Comparison of ENCODE assay signal across 23 cellular contexts in genomic region chr17:81693491-81694360, GRCh38. TPM values are rescaled to one million over a fixed set of nuclear protein-coding genes. Genes with fewer than 3 reads are reported as not detected.
A peak's percentile ranks its signal among the peaks of the same experiment; 100 is the strongest.
DNase-seq lines count a peak whose midpoint lies in the region; ATAC-seq, FAIRE-seq and TF ChIP-seq lines count a peak whose summit lies in the region.
"Had no signal": no experiment of that assay in that cellular context is flagged by ENCODE, and none has a peak within 500 bp of the region (broad histone marks: within the 10 kb centered on the region; RNA-seq: fewer than 3 reads in every experiment).

No MANE protein-coding gene starts in this region.

- H2BK20ac ChIP-seq in H1 (ENCODE audit: low read length) = no peak overlapping the region

- no peak overlapping the region for H2BK5ac ChIP-seq in H1 (ENCODE audit: low read depth, low read length)

- peak; percentile 14 for TF ChIP-seq CTCF in GM13977 (IDR thresholded peaks at IDR 0.05; ENCODE audit: extremely low read depth, insufficient read depth, missing control alignments)
- TF ChIP-seq CTCF in OCI-LY7 (conservative IDR thresholded peaks at IDR 0.05; ENCODE audit: low read length) = peak; percentile 70
- peak; percentile 55 to 88 (median 59) for TF ChIP-seq CTCF in H1 (IDR thresholded peaks at IDR 0.05; ENCODE audit: control extremely low read depth in 1 of 3, insufficient read depth in 1 of 3, low read depth in 1 of 3, low read length in 3 of 3)
- no peak for TF ChIP-seq CTCF in lower lobe of right lung (IDR thresholded peaks at IDR 0.05)
- no peak for TF ChIP-seq CTCF in omental fat pad (IDR thresholded peaks at IDR 0.05)

- no peaks in the 10 kb centered on the region for H3K23me2 ChIP-seq in H1 (ENCODE audit: low read depth, low read length)

- H3K27me3 ChIP-seq in H1 (replicated peaks in 1 of 4; ENCODE audit: control insufficient read depth in 3 of 4, extremely low read depth in 1 of 4, insufficient read depth in 3 of 4, low read length in 3 of 4) = no peaks in the 10 kb centered on the region
- no peaks in the 10 kb centered on the region for H3K27me3 ChIP-seq in lower lobe of right lung (ENCODE audit: low read depth)
- H3K27me3 ChIP-seq in right cardiac atrium (ENCODE audit: control insufficient read depth, insufficient read depth) = no peaks in the 10 kb centered on the region
- H3K27me3 ChIP-seq: breast epithelium, hepatocyte had no signal

- H3K79me2 ChIP-seq in OCI-LY7 (ENCODE audit: insufficient read depth, low read depth, low read length) (0 out of 2 replicates have a peak, but pooled peaks cover 6% of the 10 kb centered on the region), H1 (ENCODE audit: control insufficient read depth in 1 of 2, insufficient read depth in 2 of 2, low read length in 2 of 2) (no peaks in the 10 kb centered on the region)

- H4K20me1 ChIP-seq in OCI-LY7 (ENCODE audit: insufficient read depth, low read length) (no peaks in the 10 kb centered on the region), H1 (replicated peaks in 1 of 2; ENCODE audit: control insufficient read depth in 1 of 2, insufficient read depth in 2 of 2, low read length in 2 of 2) (peaks cover 3 to 14% of the 10 kb centered on the region in 2 experiments)

- no peak for FAIRE-seq in H1 (lab: Jason Lieb, UNC)
- FAIRE-seq: endothelial cell of umbilical vein, keratinocyte had no signal

- DNase-seq in D341Med (ENCODE audit: low spot score) = peak; percentile 75
- DNase-seq in GM13977 (ENCODE audit: low spot score) = no peak
- no peak for DNase-seq in OCI-LY7 (ENCODE audit: low spot score)
- DNase-seq in H1 (ENCODE audit: low read depth in 1 of 2, low spot score in 2 of 2) = peak in 1 of 2 experiments; percentile 67
- no peak for DNase-seq in lower lobe of right lung
- no peak for DNase-seq in omental fat pad (ENCODE audit: low spot score)
- no peak for DNase-seq in right cardiac atrium
- DNase-seq: activated gamma-delta T cell treated with Interleukin-2 at 50 U/mL for 16 hours; activated T-cell treated with anti-CD3 and anti-CD28 coated beads for 4 hours; dermis blood vessel endothelial cell; EL; mammary epithelial cell; NCI-H1105 treated with DMSO at 0.1 percent for 48 hours; NCI-H524 treated with DMSO at 0.1 percent for 48 hours; nucleus accumbens; retina; SHP77 treated with DMSO at 0.1 percent for 48 hours; stimulated activated CD4-positive, alpha-beta T cell treated with anti-CD3 and anti-CD28 coated beads, Interleukin-12 subunit alpha, Interleukin-12 subunit beta, amount 100 ng/mL, for 4 hours had no signal

- ATAC-seq in HG03108 (IDR thresholded peaks at IDR 0.05; ENCODE audit: unreplicated experiment) (no peak), lower lobe of right lung (no peak), omental fat pad (ENCODE audit: low FRiP score) (no peak), right cardiac atrium (no peak)

- intact Hi-C loops in OCI-LY7 (cut with micrococcal nuclease; ENCODE audit: unreplicated experiment) = no loop called here
- intact Hi-C loops in lower lobe of right lung (cut with DNase I) = no loop called here
- intact Hi-C loops in right cardiac atrium (cut with DNase I) = no loop called here

- no peak overlapping the region for H2BK15ac ChIP-seq in H1 (ENCODE audit: low read length)

- no peak overlapping the region for H4K5ac ChIP-seq in H1 (ENCODE audit: insufficient read length, low read depth, low read length)

- H3K36me3 ChIP-seq in OCI-LY7 (ENCODE audit: insufficient read depth, low read length) (peaks cover 98% of the 10 kb centered on the region), H1 (ENCODE audit: control insufficient read depth in 2 of 4, insufficient read depth in 4 of 4, low read length in 3 of 4) (peaks cover 2 to 56% (median 32%) of the 10 kb centered on the region in 4 experiments; a peak in 6 of 8 replicates), lower lobe of right lung (peaks cover 100% of the 10 kb centered on the region)

- H3K9me2 ChIP-seq in OCI-LY7 (ENCODE audit: insufficient read depth, low read length) = no peaks in the 10 kb centered on the region

- no peak for TF ChIP-seq POLR2A in H1 (IDR thresholded peaks at IDR 0.05; ENCODE audit: control extremely low read depth in 1 of 2, low read depth in 2 of 2, low read length in 2 of 2)

- no peak for TF ChIP-seq EP300 in H1 (IDR thresholded peaks at IDR 0.05; ENCODE audit: borderline replicate concordance in 1 of 2, low read depth in 2 of 2, low read length in 2 of 2)

- H3K4me1 ChIP-seq in OCI-LY7 (ENCODE audit: insufficient read depth, low read length, poor library complexity, severe bottlenecking) = no peaks in the 10 kb centered on the region
- no peaks in the 10 kb centered on the region for H3K4me1 ChIP-seq in H1 (replicated peaks in 1 of 4; ENCODE audit: control insufficient read depth in 3 of 4, insufficient read depth in 4 of 4, low read length in 3 of 4)
- H3K4me1 ChIP-seq in lower lobe of right lung = no peaks in the 10 kb centered on the region
- H3K4me1 ChIP-seq in right cardiac atrium (ENCODE audit: control insufficient read depth, insufficient read depth, low read length) = peaks cover 2% of the 10 kb centered on the region
- H3K4me1 ChIP-seq: breast epithelium had no signal

- no peak overlapping the region for H3K9ac ChIP-seq in H1 (replicated peaks in 1 of 4; ENCODE audit: extremely low read depth in 1 of 4, low read depth in 3 of 4, low read length in 3 of 4)

- H3K4me2 ChIP-seq in OCI-LY7 (ENCODE audit: low read length) (no peak overlapping the region), H1 (ENCODE audit: insufficient read depth in 1 of 2, low read depth in 2 of 2, low read length in 2 of 2) (no peak overlapping the region)
- H3K4me2 ChIP-seq: hepatocyte had no signal

- peaks cover 2% of the 10 kb centered on the region; the same call in 1 of the 2 replicates for H3K79me1 ChIP-seq in H1 (ENCODE audit: low read depth, low read length)

- no peak overlapping the region for H3K56ac ChIP-seq in H1 (replicated peaks; ENCODE audit: insufficient read length, low read depth, low read length)

- no peak overlapping the region for H3K4ac ChIP-seq in H1 (replicated peaks; ENCODE audit: insufficient read length, low read depth, low read length)

- TF ChIP-seq RAD21 in H1 (IDR thresholded peaks at IDR 0.05 in 1 of 2, conservative IDR thresholded peaks at IDR 0.05 in 1 of 2; ENCODE audit: low read depth in 2 of 2, low read length in 2 of 2) = peak; percentile 42 to 62; a peak in 3 of 4 replicates

- 91% methylated on average over 33 of the region's 40 CpGs; no CpG with 5 or more reads in 1 of the 2 experiments for WGBS in H1 (ENCODE audit: extremely low coverage in 1 of 2, insufficient coverage in 1 of 2, insufficient read length in 1 of 2, insufficient replicate concordance in 2 of 2, low coverage in 1 of 2, low lambda C conversion rate in 2 of 2, missing lambda C conversion rate in 1 of 2), 2 experiments
- 86% methylated on average over 40 of the region's 40 CpGs for WGBS in right cardiac atrium

- POLR2A ChIA-PET in OCI-LY7 (lab: Charles Lee) (no interaction called here), H1 (lab: Charles Lee; ENCODE audit: partially characterized antibody) (interaction anchor here (1.0 to 28.4 kb wide), 4 partner anchors 11 to 23 kb away, joined by 3 to 436 read pairs (median 52); partner anchors contain the start of genes ARL16, HGS, MRPL12 and SLC25A10)

- H4K8ac ChIP-seq in H1 (ENCODE audit: extremely low read depth, insufficient read depth, low read length) = no peak overlapping the region

- no peak overlapping the region for H4K91ac ChIP-seq in H1 (replicated peaks; ENCODE audit: insufficient read length, low read length)

- CTCF ChIA-PET in OCI-LY7 (lab: Charles Lee; ENCODE audit: unreplicated experiment) = no interaction called here
- CTCF ChIA-PET in H1 (lab: Charles Lee; ENCODE audit: partially characterized antibody) = interaction anchor here (0.6 to 1.8 kb wide), 7 partner anchors 9 to 422 kb away, joined by 3 to 20 read pairs (median 7); partner anchors contain the start of genes ARL16, HGS and MRPL12

- no peak overlapping the region for H2BK120ac ChIP-seq in H1 (replicated peaks; ENCODE audit: low read depth, low read length)

- no peak overlapping the region for H2BK12ac ChIP-seq in H1 (ENCODE audit: low read depth, low read length)

- no peak overlapping the region for H3K4me3 ChIP-seq in OCI-LY7 (ENCODE audit: low read depth, low read length, poor library complexity, severe bottlenecking)
- no peak overlapping the region for H3K4me3 ChIP-seq in H1 (ENCODE audit: extremely low read depth in 1 of 4, insufficient read depth in 2 of 4, low read depth in 3 of 4, low read length in 4 of 4)
- no peak overlapping the region for H3K4me3 ChIP-seq in lower lobe of right lung
- H3K4me3 ChIP-seq in right cardiac atrium (ENCODE audit: low read length) = no peak overlapping the region
- H3K4me3 ChIP-seq: breast epithelium, hepatocyte had no signal

- H3K9me3 ChIP-seq in OCI-LY7 (ENCODE audit: low read length) (no peaks in the 10 kb centered on the region), H1 (ENCODE audit: insufficient read depth in 2 of 2, low read depth in 1 of 2, low read length in 1 of 2) (no peaks in the 10 kb centered on the region), lower lobe of right lung (no peaks in the 10 kb centered on the region), right cardiac atrium (ENCODE audit: control insufficient read depth, low read length) (no peaks in the 10 kb centered on the region)
- H3K9me3 ChIP-seq: breast epithelium had no signal

- H3K14ac ChIP-seq in H1 (ENCODE audit: insufficient read length) = no peak overlapping the region

- no peak overlapping the region for H3K18ac ChIP-seq in H1 (ENCODE audit: extremely low read depth, low read length)

- H2AFZ ChIP-seq in OCI-LY7 (ENCODE audit: low read length) (no peak overlapping the region), H1 (ENCODE audit: low read length) (no peak overlapping the region)
- H2AFZ ChIP-seq: hepatocyte had no signal

- in situ Hi-C loops in GM13977 (cut with MboI; ENCODE audit: low pct_unique_long_range_greater_than_20kb, low sequenced_read_pairs, unreplicated experiment) = no loop called here

- no TSS peak for BruUV-seq in OCI-LY7 (replicated peaks; lab: Mats Ljungman, UMichigan)

- H3K27ac ChIP-seq in OCI-LY7 (ENCODE audit: low read depth, low read length, poor library complexity, severe bottlenecking) = no peak overlapping the region
- no peak overlapping the region for H3K27ac ChIP-seq in H1 (ENCODE audit: low read depth, low read length)
- no peak overlapping the region for H3K27ac ChIP-seq in lower lobe of right lung
- no peak overlapping the region for H3K27ac ChIP-seq in right cardiac atrium (ENCODE audit: low read length)
- H3K27ac ChIP-seq: breast epithelium, hepatocyte had no signal

- H3K23ac ChIP-seq in H1 (ENCODE audit: insufficient read length) = no peak overlapping the region

- H2AK5ac ChIP-seq in H1 (ENCODE audit: low read depth, low read length) = no peak overlapping the region

RNA-seq across cellular contexts. Expression of gene MRPL12, which starts 9.4 kb away (rescaled TPM):
- 49.8 and 67.2 TPM in 2 replicates for total RNA-seq in OCI-LY7 (2014; rRNA removed; shearing (Covaris generic))
- total RNA-seq in OCI-LY7 (2022) (143 and 189 TPM in 2 replicates), lower lobe of right lung (35.0 TPM), omental fat pad (10 to 100 TPM; 31.4 to 55.8 (median 49.2) TPM), right cardiac atrium (100 to 1,000 TPM in 3 of 4 donors, 10 to 100 TPM in 1; 83.3 to 142 (median 112) TPM)
- total RNA-seq in H1 (2021; fragmentation: NEBNext Ultra II Directional; extraction: Animal tissue kit (Norgen Biotek cat#: 25700)) = 120 and 131 TPM in 2 replicates
- polyA plus RNA-seq in H1 (2011; rRNA removed) (141 and 190 TPM in 2 replicates), right cardiac atrium (310 TPM)
- polyA plus RNA-seq in H1 (2011; cell fraction: cytosol; rRNA removed) = 185 TPM
- polyA plus RNA-seq in H1 (2011; cell fraction: nucleus; rRNA removed) = 144 TPM
- polyA plus RNA-seq in H1 (2012, experiment 1 of 2) = 66.6 to 148 TPM (median 135 TPM) in 4 replicates
- 172 TPM for polyA plus RNA-seq in H1 (2012, experiment 2 of 2)
- polyA plus RNA-seq in H1 (2013, experiment 1 of 2) = 97.0 TPM
- polyA plus RNA-seq in H1 (2013, experiment 2 of 2) = 97.1 TPM
- polyA minus RNA-seq in H1 (2011; rRNA and poly(A)+ RNA removed) = 40.8 and 41.6 TPM in 2 replicates
- 51.5 TPM for polyA minus RNA-seq in H1 (2011; cell fraction: cytosol; rRNA and poly(A)+ RNA removed)
- 46.7 TPM for polyA minus RNA-seq in H1 (2011; cell fraction: nucleus; rRNA and poly(A)+ RNA removed)

RNA-seq across cellular contexts. Expression of gene HGS, which starts 9.9 kb away (rescaled TPM):
- 120 and 162 TPM in 2 replicates for total RNA-seq in OCI-LY7 (2014; rRNA removed; shearing (Covaris generic))
- total RNA-seq in OCI-LY7 (2022) (175 and 219 TPM in 2 replicates), lower lobe of right lung (92.0 TPM), omental fat pad (100 to 1,000 TPM in 1 of 4 donors, 10 to 100 TPM in 3; 54.0 to 117 (median 66.9) TPM), right cardiac atrium (10 to 100 TPM; 42.1 to 50.3 (median 47.9) TPM)
- total RNA-seq in H1 (2021; fragmentation: NEBNext Ultra II Directional; extraction: Animal tissue kit (Norgen Biotek cat#: 25700)) = 78.8 and 80.8 TPM in 2 replicates
- polyA plus RNA-seq in H1 (2011; rRNA removed) (99.7 and 144 TPM in 2 replicates), right cardiac atrium (48.6 TPM)
- polyA plus RNA-seq in H1 (2011; cell fraction: cytosol; rRNA removed) = 68.0 TPM
- 334 TPM for polyA plus RNA-seq in H1 (2011; cell fraction: nucleus; rRNA removed)
- polyA plus RNA-seq in H1 (2012, experiment 1 of 2) = 65.1 to 84.3 TPM (median 78.3 TPM) in 4 replicates
- polyA plus RNA-seq in H1 (2012, experiment 2 of 2) = 54.5 TPM
- polyA plus RNA-seq in H1 (2013, experiment 1 of 2) = 39.6 TPM
- polyA plus RNA-seq in H1 (2013, experiment 2 of 2) = 35.7 TPM
- polyA minus RNA-seq in H1 (2011; rRNA and poly(A)+ RNA removed) = 71.4 and 95.1 TPM in 2 replicates
- 67.2 TPM for polyA minus RNA-seq in H1 (2011; cell fraction: cytosol; rRNA and poly(A)+ RNA removed)
- 69.8 TPM for polyA minus RNA-seq in H1 (2011; cell fraction: nucleus; rRNA and poly(A)+ RNA removed)

RNA-seq across cellular contexts. Expression of gene ARL16, which starts 10.1 kb away (rescaled TPM):
- total RNA-seq in OCI-LY7 (2014; rRNA removed; shearing (Covaris generic)) = 86.1 and 86.4 TPM in 2 replicates
- 49.8 and 52.2 TPM in 2 replicates for total RNA-seq in OCI-LY7 (2022)
- total RNA-seq in H1 (2021; fragmentation: NEBNext Ultra II Directional; extraction: Animal tissue kit (Norgen Biotek cat#: 25700)) = 37.0 and 41.8 TPM in 2 replicates
- 60.8 and 64.2 TPM in 2 replicates for polyA plus RNA-seq in H1 (2011; rRNA removed)
- polyA plus RNA-seq in H1 (2011; cell fraction: cytosol; rRNA removed) = 84.9 TPM
- polyA plus RNA-seq in H1 (2011; cell fraction: nucleus; rRNA removed) = 30.5 TPM
- 48.9 to 59.9 TPM (median 53.7 TPM) in 4 replicates for polyA plus RNA-seq in H1 (2012, experiment 1 of 2)
- 39.8 TPM for polyA plus RNA-seq in H1 (2012, experiment 2 of 2)
- polyA plus RNA-seq in H1 (2013, experiment 1 of 2) = 40.1 TPM
- polyA plus RNA-seq in H1 (2013, experiment 2 of 2) = 41.3 TPM
- polyA minus RNA-seq in H1 (2011; rRNA and poly(A)+ RNA removed) = 31.9 and 34.2 TPM in 2 replicates
- 15.9 TPM for polyA minus RNA-seq in H1 (2011; cell fraction: cytosol; rRNA and poly(A)+ RNA removed)
- polyA minus RNA-seq in H1 (2011; cell fraction: nucleus; rRNA and poly(A)+ RNA removed) = 18.6 TPM
- total RNA-seq in lower lobe of right lung = 19.0 TPM
- 10 to 100 TPM; 18.8 to 28.8 (median 26.9) TPM for total RNA-seq in omental fat pad
- 10 to 100 TPM; 13.2 to 24.4 (median 16.8) TPM for total RNA-seq in right cardiac atrium
- polyA plus RNA-seq in right cardiac atrium = 20.9 TPM

RNA-seq across cellular contexts. Expression of gene SLC25A10, which starts 18.4 kb away (rescaled TPM):
- 46.3 and 46.9 TPM in 2 replicates for total RNA-seq in OCI-LY7 (2014; rRNA removed; shearing (Covaris generic))
- total RNA-seq in OCI-LY7 (2022) (41.3 and 45.6 TPM in 2 replicates), lower lobe of right lung (7.3 TPM), omental fat pad (10 to 100 TPM; 11.4 to 22.4 (median 14.0) TPM), right cardiac atrium (10 to 100 TPM in 1 of 4 donors, 1 to 10 TPM in 3; 5.9 to 11.4 (median 9.6) TPM)
- 22.2 and 25.3 TPM in 2 replicates for total RNA-seq in H1 (2021; fragmentation: NEBNext Ultra II Directional; extraction: Animal tissue kit (Norgen Biotek cat#: 25700))
- polyA plus RNA-seq in H1 (2011; rRNA removed) (43.0 and 60.9 TPM in 2 replicates), right cardiac atrium (18.6 TPM)
- 30.8 TPM for polyA plus RNA-seq in H1 (2011; cell fraction: cytosol; rRNA removed)
- polyA plus RNA-seq in H1 (2011; cell fraction: nucleus; rRNA removed) = 77.5 TPM
- polyA plus RNA-seq in H1 (2012, experiment 1 of 2) = 14.8 to 29.0 TPM (median 26.6 TPM) in 4 replicates
- 33.3 TPM for polyA plus RNA-seq in H1 (2012, experiment 2 of 2)
- polyA plus RNA-seq in H1 (2013, experiment 1 of 2) = 19.0 TPM
- 20.0 TPM for polyA plus RNA-seq in H1 (2013, experiment 2 of 2)
- 11.7 and 14.2 TPM in 2 replicates for polyA minus RNA-seq in H1 (2011; rRNA and poly(A)+ RNA removed)
- 14.8 TPM for polyA minus RNA-seq in H1 (2011; cell fraction: cytosol; rRNA and poly(A)+ RNA removed)
- polyA minus RNA-seq in H1 (2011; cell fraction: nucleus; rRNA and poly(A)+ RNA removed) = 24.0 TPM

RNA-seq across cellular contexts. Expression of gene CCDC137, which starts 27.2 kb away (rescaled TPM):
- total RNA-seq in OCI-LY7 (2014; rRNA removed; shearing (Covaris generic)) = 39.4 and 39.9 TPM in 2 replicates
- total RNA-seq in OCI-LY7 (2022) (61.1 and 61.4 TPM in 2 replicates), lower lobe of right lung (12.8 TPM), omental fat pad (10 to 100 TPM in 1 of 4 donors, 1 to 10 TPM in 3; 6.8 to 15.6 (median 9.4) TPM), right cardiac atrium (1 to 10 TPM; 5.0 to 7.8 (median 6.7) TPM)
- 38.6 and 39.8 TPM in 2 replicates for total RNA-seq in H1 (2021; fragmentation: NEBNext Ultra II Directional; extraction: Animal tissue kit (Norgen Biotek cat#: 25700))
- polyA plus RNA-seq in H1 (2011; rRNA removed) (17.6 and 23.3 TPM in 2 replicates), right cardiac atrium (10.9 TPM)
- polyA plus RNA-seq in H1 (2011; cell fraction: cytosol; rRNA removed) = 28.0 TPM
- polyA plus RNA-seq in H1 (2011; cell fraction: nucleus; rRNA removed) = 24.2 TPM
- polyA plus RNA-seq in H1 (2012, experiment 1 of 2) = 38.1 to 44.2 TPM (median 40.1 TPM) in 4 replicates
- polyA plus RNA-seq in H1 (2012, experiment 2 of 2) = 19.9 TPM
- polyA plus RNA-seq in H1 (2013, experiment 1 of 2) = 40.4 TPM
- polyA plus RNA-seq in H1 (2013, experiment 2 of 2) = 44.2 TPM
- polyA minus RNA-seq in H1 (2011; rRNA and poly(A)+ RNA removed) = 3.2 and 4.4 TPM in 2 replicates
- polyA minus RNA-seq in H1 (2011; cell fraction: cytosol; rRNA and poly(A)+ RNA removed) = 8.4 TPM
- 9.5 TPM for polyA minus RNA-seq in H1 (2011; cell fraction: nucleus; rRNA and poly(A)+ RNA removed)

Comparison
In these comparisons a context has a peak if more than half of its experiments do, and no peak if none do; other contexts are left out.
1. CTCF ChIP-seq: peak in GM13977 (single experiment), OCI-LY7 (single experiment) and H1 (3 of 3); none in lower lobe of right lung (single experiment) and omental fat pad (0 of 3).